ENCODE assay signal across 13 cellular contexts in genomic region chr18:78978336-78979057, GRCh38. TPM values are rescaled to one million over a fixed set of nuclear protein-coding genes. Genes with fewer than 3 reads are reported as not detected.
DNase-seq lines count a peak whose midpoint lies in the region; ATAC-seq and TF ChIP-seq lines count a peak whose summit lies in the region.
"Had no signal": no experiment of that assay in that cellular context is flagged by ENCODE, and none has a peak within 500 bp of the region (broad histone marks: within the 10 kb centered on the region; RNA-seq: fewer than 3 reads in every experiment).

No MANE protein-coding gene starts in this region.

- no peaks in the 10 kb centered on the region for H3K36me3 ChIP-seq in BE2C

- DNase-seq in right cardiac atrium (no peak), left ventricle myocardium superior (no peak), coronary artery (ENCODE audit: low spot score) (no peak), midbrain (lab: John Stamatoyannopoulos, UW) (peak; percentile 56), AG20443 (ENCODE audit: low spot score) (no peak), BE2C (no peak), occipital lobe (lab: John Stamatoyannopoulos, UW) (no peak)
- DNase-seq: activated gamma-delta T cell treated with Interleukin-2 at 50 U/mL for 16 hours; effector memory CD4-positive, alpha-beta T cell; NCI-H1105; T1000 had no signal

- under 1% methylated on average over 80 of the region's 80 CpGs for WGBS in right cardiac atrium

- intact Hi-C loops in right cardiac atrium (cut with DNase I) = no loop called here
- intact Hi-C loops in left ventricle myocardium superior (cut with micrococcal nuclease) = no loop called here

- H3K9me3 ChIP-seq in right cardiac atrium (ENCODE audit: control insufficient read depth, low read length) (no peaks in the 10 kb centered on the region), BE2C (no peaks in the 10 kb centered on the region)

- H3K4me1 ChIP-seq in right cardiac atrium (ENCODE audit: control insufficient read depth, insufficient read depth, low read length) (peaks cover 3% of the 10 kb centered on the region), BE2C (no peaks in the 10 kb centered on the region)

- no peak for TF ChIP-seq CTCF in coronary artery (IDR thresholded peaks at IDR 0.05)
- no peak for TF ChIP-seq CTCF in BE2C (IDR thresholded peaks at IDR 0.05; ENCODE audit: low read depth, low read length)

- ATAC-seq in right cardiac atrium = peak; percentile 53 to 57
- no peak for ATAC-seq in left ventricle myocardium superior
- ATAC-seq in esophagus mucosa = no peak

- H3K27ac ChIP-seq in right cardiac atrium (ENCODE audit: low read length) (no peak overlapping the region), coronary artery (no peak overlapping the region)

- H3K4me3 ChIP-seq in right cardiac atrium (ENCODE audit: low read length) (peak overlapping the region; percentile 58), coronary artery (peak overlapping the region; percentile 49), BE2C (ENCODE audit: low read depth, low read length) (no peak overlapping the region)

- H3K27me3 ChIP-seq in right cardiac atrium (ENCODE audit: control insufficient read depth, insufficient read depth) (peaks cover 14% of the 10 kb centered on the region), BE2C (peaks cover 66% of the 10 kb centered on the region)

RNA-seq across cellular contexts. Expression of gene SALL3, which starts 1.1 kb away (rescaled TPM):
- total RNA-seq in right cardiac atrium (1 to 10 TPM in 3 of 4 donors, under 1 TPM in 1; 0.68 to 3.1 (median 1.2) TPM), left ventricle myocardium superior (not detected), esophagus mucosa (not detected), occipital lobe (7.6 TPM)
- polyA plus RNA-seq in right cardiac atrium = 0.14 TPM
- not detected for polyA plus RNA-seq in BE2C (2012; ENCODE audit: insufficient read depth, insufficient read length, low read depth)
- polyA plus RNA-seq: CD14-positive monocyte had no signal

Comparison
In these comparisons a context has a peak if more than half of its experiments do, and no peak if none do; other contexts are left out.
1. ATAC-seq: peak in right cardiac atrium (2 of 2); none in left ventricle myocardium superior (single experiment) and esophagus mucosa (single experiment).